10 cellular contexts compared by ENCODE assay signal in the genomic region with DNA sequence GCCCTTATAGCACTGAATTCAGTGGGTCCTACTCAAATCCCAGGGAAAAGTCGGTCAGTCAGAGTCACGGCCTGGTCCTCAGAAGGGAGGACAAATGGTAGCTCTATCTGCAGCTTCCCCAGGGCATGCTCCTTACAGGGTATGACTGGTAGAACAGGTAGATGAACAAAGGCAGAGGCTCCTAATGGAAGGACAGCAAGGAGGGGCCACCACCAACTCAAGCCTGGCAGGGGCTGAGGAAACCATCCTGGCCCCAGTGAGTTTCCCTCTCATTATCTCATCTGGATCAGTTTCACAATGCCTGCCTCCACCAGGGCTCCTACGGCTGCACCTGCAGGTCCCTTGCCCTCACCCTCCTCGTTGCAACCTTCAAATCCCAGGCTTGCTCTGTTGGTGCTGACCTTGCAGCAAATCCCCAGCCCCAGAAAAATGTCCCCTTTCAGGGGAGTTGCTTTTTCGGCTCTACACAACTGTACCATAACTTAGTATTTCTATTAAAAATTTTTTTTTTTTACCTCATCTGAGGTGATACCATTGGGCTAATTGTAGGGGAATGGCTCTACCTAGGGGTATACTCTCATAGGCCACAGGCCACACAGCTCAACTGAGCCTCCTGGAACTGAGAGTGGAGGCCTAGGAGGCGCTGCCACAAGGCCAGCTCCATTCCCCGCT. TPM values are rescaled to one million over a fixed set of nuclear protein-coding genes. Genes with fewer than 3 reads are reported as not detected.
A peak's percentile ranks its signal among the peaks of the same experiment; 100 is the strongest.
DNase-seq lines count a peak whose midpoint lies in the region; ATAC-seq lines count a peak whose summit lies in the region.
"Had no signal": no experiment of that assay in that cellular context is flagged by ENCODE, and none has a peak within 500 bp of the region (broad histone marks: within the 10 kb centered on the region; RNA-seq: fewer than 3 reads in every experiment).

No MANE protein-coding gene starts in this region.

- peaks cover 59% of the 10 kb centered on the region for H3K4me1 Mint-ChIP-seq in activated naive CD8-positive, alpha-beta T cell treated with anti-CD3 and anti-CD28 coated beads, Interleukin-2, amount 10 ng/mL, durations not matched to agents 7 days and 5 days

- H3K27ac Mint-ChIP-seq in activated naive CD8-positive, alpha-beta T cell treated with anti-CD3 and anti-CD28 coated beads, Interleukin-2, amount 10 ng/mL, durations not matched to agents 7 days and 5 days: peak overlapping the region; percentile 93

- peaks cover 61% of the 10 kb centered on the region for H3K36me3 Mint-ChIP-seq in activated naive CD8-positive, alpha-beta T cell treated with anti-CD3 and anti-CD28 coated beads, Interleukin-2, amount 10 ng/mL, durations not matched to agents 7 days and 5 days

- H3K27me3 Mint-ChIP-seq in activated naive CD8-positive, alpha-beta T cell treated with anti-CD3 and anti-CD28 coated beads, Interleukin-2, amount 10 ng/mL, durations not matched to agents 7 days and 5 days: no peaks in the 10 kb centered on the region

- peak overlapping the region; percentile 94 for H3K4me3 Mint-ChIP-seq in activated naive CD8-positive, alpha-beta T cell treated with anti-CD3 and anti-CD28 coated beads, Interleukin-2, amount 10 ng/mL, durations not matched to agents 7 days and 5 days

- peak; percentile 6 for ATAC-seq in HG03439 (IDR thresholded peaks at IDR 0.05; ENCODE audit: unreplicated experiment)
- no peak for ATAC-seq in activated naive CD8-positive, alpha-beta T cell treated with anti-CD3 and anti-CD28 coated beads, Interleukin-2, amount 10 ng/mL, durations not matched to agents 7 days and 5 days (ENCODE audit: low read depth)
- ATAC-seq in GM21381 (IDR thresholded peaks at IDR 0.05; ENCODE audit: unreplicated experiment): no peak

- H3K9me3 Mint-ChIP-seq in activated naive CD8-positive, alpha-beta T cell treated with anti-CD3 and anti-CD28 coated beads, Interleukin-2, amount 10 ng/mL, durations not matched to agents 7 days and 5 days: no peaks in the 10 kb centered on the region
- H3K9me3 Mint-ChIP-seq: neural crest cell had no signal

- DNase-seq in DMS 273 (lab: John Stamatoyannopoulos, UW; ENCODE audit: unreplicated experiment) (peak; percentile 67), DMS 273 treated with DMSO at 0.1 percent for 48 hours (lab: John Stamatoyannopoulos, UW) (no peak), GM03348 (ENCODE audit: low spot score) (no peak), COLO668 (lab: John Stamatoyannopoulos, UW; ENCODE audit: unreplicated experiment) (no peak)
- no peak for DNase-seq in activated naive CD8-positive, alpha-beta T cell treated with anti-CD3 and anti-CD28 coated beads, Interleukin-2, amount 10 ng/mL, durations not matched to agents 7 days and 5 days
- DNase-seq in stimulated activated CD8-positive, alpha-beta memory T cell treated with anti-CD3 and anti-CD28 coated beads, Interleukin-4, amount 100 ng/mL, for 48 hours: peak; percentile 78

- POLR2A ChIA-PET in activated naive CD8-positive, alpha-beta T cell treated with anti-CD3 and anti-CD28 coated beads, Interleukin-2, amount 10 ng/mL, durations not matched to agents 7 days and 5 days (lab: Charles Lee): interaction anchor here (0.6 to 14.8 kb wide), 6 partner anchors 9 to 130 kb away, joined by 3 to 202 read pairs (median 20); a partner anchor contains a TSS

RNA-seq across cellular contexts. Expression of a gene that starts 2.4 kb away (rescaled TPM):
- total RNA-seq in activated naive CD8-positive, alpha-beta T cell treated with anti-CD3 and anti-CD28 coated beads, Interleukin-2, amount 10 ng/mL, durations not matched to agents 7 days and 5 days: 100 to 1,000 TPM; 382 to 403 TPM
- total RNA-seq: HT1080 had no signal

RNA-seq across cellular contexts. Expression of a gene that starts 18.8 kb away (rescaled TPM):
- 100 to 1,000 TPM; 126 to 132 TPM for total RNA-seq in activated naive CD8-positive, alpha-beta T cell treated with anti-CD3 and anti-CD28 coated beads, Interleukin-2, amount 10 ng/mL, durations not matched to agents 7 days and 5 days

Comparison
In these comparisons a context has a peak if more than half of its experiments do, and no peak if none do; other contexts are left out.
1. DNase-seq: peak in DMS 273 (single experiment) and stimulated activated CD8-positive, alpha-beta memory T cell treated with anti-CD3 and anti-CD28 coated beads, Interleukin-4, amount 100 ng/mL, for 48 hours (single experiment); none in DMS 273 treated with DMSO at 0.1 percent for 48 hours (single experiment), activated naive CD8-positive, alpha-beta T cell treated with anti-CD3 and anti-CD28 coated beads, Interleukin-2, amount 10 ng/mL, durations not matched to agents 7 days and 5 days (single experiment), GM03348 (single experiment) and COLO668 (single experiment).